ENCODE assay signal across 8 cellular contexts in the genomic region with DNA sequence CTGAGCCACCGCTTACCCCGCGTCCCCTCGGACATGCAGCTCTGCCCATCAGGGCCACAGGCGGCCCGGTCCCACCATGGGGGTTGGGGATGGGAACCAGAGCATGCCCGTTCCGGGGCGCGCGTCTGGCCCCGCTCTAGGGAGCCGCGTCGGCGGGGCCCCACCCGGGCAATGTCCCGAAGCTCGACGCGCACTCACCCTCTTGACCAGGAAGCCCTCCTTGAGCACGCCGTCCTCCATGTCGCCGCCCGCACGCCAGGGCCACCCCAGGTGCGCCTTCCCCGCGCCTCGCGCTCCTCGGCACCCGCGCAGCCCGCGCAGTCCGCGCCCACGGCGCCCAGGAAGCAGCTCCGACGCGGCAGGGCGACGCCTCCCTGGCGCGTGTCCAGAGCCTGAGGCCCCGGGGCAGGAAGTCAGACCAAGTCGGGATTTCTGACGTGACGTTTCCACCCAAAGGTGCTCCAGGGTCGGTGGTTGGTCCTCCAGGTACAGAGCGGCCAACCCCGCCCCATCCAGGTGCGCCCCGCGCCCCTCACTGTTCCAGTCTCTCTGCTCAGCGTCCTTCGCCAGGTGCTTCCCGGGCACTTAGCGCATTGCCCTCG. TPM values are rescaled to one million over a fixed set of nuclear protein-coding genes. Genes with fewer than 3 reads are reported as not detected.
DNase-seq lines count a peak whose midpoint lies in the region; ATAC-seq, FAIRE-seq and TF ChIP-seq lines count a peak whose summit lies in the region.

A gene with protein sequence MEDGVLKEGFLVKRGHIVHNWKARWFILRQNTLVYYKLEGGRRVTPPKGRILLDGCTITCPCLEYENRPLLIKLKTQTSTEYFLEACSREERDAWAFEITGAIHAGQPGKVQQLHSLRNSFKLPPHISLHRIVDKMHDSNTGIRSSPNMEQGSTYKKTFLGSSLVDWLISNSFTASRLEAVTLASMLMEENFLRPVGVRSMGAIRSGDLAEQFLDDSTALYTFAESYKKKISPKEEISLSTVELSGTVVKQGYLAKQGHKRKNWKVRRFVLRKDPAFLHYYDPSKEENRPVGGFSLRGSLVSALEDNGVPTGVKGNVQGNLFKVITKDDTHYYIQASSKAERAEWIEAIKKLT (minus strand): TSS at position 346 of the 602 bp plus-strand sequence. CDS start 106 bp downstream, at position 240.

- no peaks in the 10 kb centered on the region for H3K9me3 ChIP-seq in SJSA1 (replicated peaks)
- H3K9me3 ChIP-seq in astrocyte (ENCODE audit: insufficient read depth, low read depth, low read length) = no peaks in the 10 kb centered on the region

- H3K27me3 ChIP-seq in SJSA1 (replicated peaks) = no peaks in the 10 kb centered on the region
- no peaks in the 10 kb centered on the region for H3K27me3 ChIP-seq in astrocyte (ENCODE audit: insufficient read depth, low read length)

- peak within 1 kb of the TSS; percentile 45 for H3K4me3 Mint-ChIP-seq in astrocyte (ENCODE audit: unreplicated experiment)

- peak within 1 kb of the TSS; percentile 61 for H3K9ac ChIP-seq in astrocyte (ENCODE audit: low read length)

- peaks cover 7% of the 10 kb centered on the region for H3K4me1 Mint-ChIP-seq in astrocyte (ENCODE audit: low read depth, unreplicated experiment)

- H3K4me3 ChIP-seq in SJSA1 (peak within 1 kb of the TSS; percentile 54), astrocyte (ENCODE audit: insufficient read depth, low read depth, low read length) (peak within 1 kb of the TSS; percentile 54)

- no peak for FAIRE-seq in astrocyte (lab: Jason Lieb, UNC)

- TF ChIP-seq CTCF in astrocyte (IDR thresholded peaks at IDR 0.05; ENCODE audit: insufficient read depth, low read depth, low read length) (no peak), GM13977 (IDR thresholded peaks at IDR 0.05; ENCODE audit: extremely low read depth, insufficient read depth, missing control alignments) (no peak)

- no peak within 1 kb of the TSS for H3K27ac Mint-ChIP-seq in astrocyte (ENCODE audit: unreplicated experiment)

- no peaks in the 10 kb centered on the region for H4K20me1 ChIP-seq in astrocyte (ENCODE audit: insufficient read depth, low read length)

- peak within 1 kb of the TSS; percentile 87 for H3K4me2 ChIP-seq in astrocyte (ENCODE audit: low read length)

- H3K27ac ChIP-seq in SJSA1 (peak within 1 kb of the TSS; percentile 45), astrocyte (ENCODE audit: low read depth, low read length) (no peak within 1 kb of the TSS)

- DNase-seq in DMS79 treated with DMSO at 0.1 percent for 48 hours (lab: John Stamatoyannopoulos, UW) = peak; percentile 93
- DNase-seq in SJSA1 (ENCODE audit: low read depth in 1 of 2, low spot score in 2 of 2) = peak; percentile 34 to 63
- no peak for DNase-seq in astrocyte (ENCODE audit: low read depth)
- DNase-seq in kidney tubule cell (ENCODE audit: low spot score) = peak; percentile 91
- peak; percentile 6 for DNase-seq in stimulated activated CD8-positive, alpha-beta memory T cell treated with anti-CD3 and anti-CD28 coated beads, Interleukin-12 subunit alpha, Interleukin-12 subunit beta, amount 100 ng/mL, for 1 hour (ENCODE audit: low read depth)
- DNase-seq in GM13977 (ENCODE audit: low spot score) = no peak

- H3K36me3 Mint-ChIP-seq in astrocyte (ENCODE audit: low read depth, unreplicated experiment) = peaks cover 2% of the 10 kb centered on the region

- H3K27me3 Mint-ChIP-seq in astrocyte (ENCODE audit: low read depth, unreplicated experiment) = peaks cover 6% of the 10 kb centered on the region

- H3K36me3 ChIP-seq in SJSA1 (no peaks in the 10 kb centered on the region), astrocyte (ENCODE audit: insufficient read depth, low read length) (no peaks in the 10 kb centered on the region)

- H3K79me2 ChIP-seq in astrocyte (ENCODE audit: insufficient read depth, low read length) = no peaks in the 10 kb centered on the region

- no peak for ATAC-seq in GM21717 (IDR thresholded peaks at IDR 0.05; ENCODE audit: unreplicated experiment)
- ATAC-seq in HG02623 (IDR thresholded peaks at IDR 0.05; ENCODE audit: unreplicated experiment) = no peak

- in situ Hi-C loops in GM13977 (cut with MboI; ENCODE audit: low pct_unique_long_range_greater_than_20kb, low sequenced_read_pairs, unreplicated experiment) = no loop called here

- peaks cover 31% of the 10 kb centered on the region for H3K4me1 ChIP-seq in SJSA1 (replicated peaks)
- H3K4me1 ChIP-seq in astrocyte (ENCODE audit: insufficient read depth, low read length) = peaks cover 4% of the 10 kb centered on the region

- peak within 1 kb of the TSS; percentile 96 for H2AFZ ChIP-seq in astrocyte (ENCODE audit: low read depth, low read length)

- H3K9me3 Mint-ChIP-seq in astrocyte (ENCODE audit: unreplicated experiment) = peaks cover 2% of the 10 kb centered on the region

RNA-seq across cellular contexts. Expression of the gene that starts here (rescaled TPM):
- total RNA-seq in SJSA1 (2014; rRNA removed; shearing (Covaris generic)) = 15.9 and 20.0 TPM in 2 replicates
- 0.75 and 1.3 TPM in 2 replicates for total RNA-seq in astrocyte

Comparison
In these comparisons a context has a peak if more than half of its experiments do, and no peak if none do; other contexts are left out.
1. DNase-seq: peak in DMS79 treated with DMSO at 0.1 percent for 48 hours (single experiment), SJSA1 (2 of 2), kidney tubule cell (single experiment) and stimulated activated CD8-positive, alpha-beta memory T cell treated with anti-CD3 and anti-CD28 coated beads, Interleukin-12 subunit alpha, Interleukin-12 subunit beta, amount 100 ng/mL, for 1 hour (single experiment); none in astrocyte (single experiment) and GM13977 (single experiment).